Comparison of ENCODE assay signal across 29 cellular contexts in the genomic region with DNA sequence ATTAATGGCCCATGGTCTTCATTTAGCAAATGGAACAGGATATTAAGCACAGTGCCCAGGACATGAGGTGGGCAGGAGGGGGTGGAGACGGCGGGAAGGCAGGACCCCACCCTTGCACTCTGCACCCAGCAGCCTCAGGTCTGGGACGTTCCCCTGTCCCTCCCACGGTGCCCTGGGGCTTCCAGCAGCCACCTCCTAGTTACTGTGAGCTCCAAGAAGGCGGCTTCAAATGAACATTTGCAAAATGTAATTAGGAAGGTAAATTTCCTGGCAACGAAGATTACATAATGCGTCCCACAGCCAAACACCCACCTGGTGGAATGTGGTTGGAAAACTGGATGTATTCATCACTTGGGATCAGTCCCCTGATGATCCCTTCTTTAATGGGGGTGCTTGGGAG.
"Had no signal": no experiment of that assay in that cellular context is flagged by ENCODE, and none has a peak within 500 bp of the region (broad histone marks: within the 10 kb centered on the region; RNA-seq: fewer than 3 reads in every experiment).

No MANE protein-coding gene starts in this region.

- H3K4me3 ChIP-seq: adrenal gland, body of pancreas, colonic mucosa, esophagus squamous epithelium, gastroesophageal sphincter had no signal

- H3K27me3 ChIP-seq: body of pancreas, colonic mucosa had no signal

- ATAC-seq: activated CD4-positive, CD25-positive, alpha-beta regulatory T cell treated with anti-CD3 and anti-CD28 coated beads, Interleukin-2, amount 50 U/mL, for 24 hours; activated CD8-positive, alpha-beta memory T cell treated with anti-CD3 and anti-CD28 coated beads, Interleukin-2, amount 10 ng/mL, durations not matched to agents 7 days and 5 days; activated CD8-positive, alpha-beta T cell treated with anti-CD3 and anti-CD28 coated beads, Interleukin-2, amount 10 ng/mL, durations not matched to agents 7 days and 5 days; activated naive CD8-positive, alpha-beta T cell treated with anti-CD3 and anti-CD28 coated beads, Interleukin-2, amount 50 U/mL, for 24 hours; body of pancreas; gastroesophageal sphincter; T-helper 17 cell had no signal

- DNase-seq: activated B cell treated with CpG ODN at 0.5 μM for 24 hours; activated CD4-positive, alpha-beta memory T cell treated with anti-CD3 and anti-CD28 coated beads for 36 hours; activated CD4-positive, alpha-beta T cell treated with anti-CD3 and anti-CD28 coated beads, Interleukin-2, amount 10 ng/mL, durations not matched to agents 24 days and 14 days; activated CD8-positive, alpha-beta memory T cell treated with anti-CD3 and anti-CD28 coated beads, Interleukin-2, amount 10 ng/mL, durations not matched to agents 7 days and 5 days; activated CD8-positive, alpha-beta memory T cell treated with anti-CD3 and anti-CD28 coated beads, Interleukin-2, amount 50 U/mL, for 4 hours; activated CD8-positive, alpha-beta T cell treated with anti-CD3 and anti-CD28 coated beads, Interleukin-2, amount 10 ng/mL, durations not matched to agents 7 days and 5 days; activated effector memory CD4-positive, alpha-beta T cell treated with anti-CD3 and anti-CD28 coated beads, Interleukin-2, amount 50 U/mL, for 16 hours; activated naive CD4-positive, alpha-beta T cell treated with anti-CD3 and anti-CD28 coated beads for 36 hours; activated naive CD8-positive, alpha-beta T cell treated with anti-CD3 and anti-CD28 coated beads for 36 hours; activated naive CD8-positive, alpha-beta T cell treated with anti-CD3 and anti-CD28 coated beads, Interleukin-2, amount 50 U/mL, for 24 hours; activated T-cell treated with anti-CD3 and anti-CD28 coated beads, Interleukin-2, amount 50 U/mL, for 1 hour; activated T-cell treated with anti-CD3 and anti-CD28 coated beads, Interleukin-2, amount 50 U/mL, for 48 hours; adrenal gland; aorta; body of pancreas; central memory CD4-positive, alpha-beta T cell; cerebellar nuclear complex; colonic mucosa; effector CD8-positive, alpha-beta T cell; esophagus squamous epithelium; foreskin melanocyte; T-helper 17 cell; T1000; WERI-Rb-1 had no signal

- FAIRE-seq: endometrium, endothelial cell of umbilical vein had no signal

- H3K27ac ChIP-seq: adrenal gland, body of pancreas, colonic mucosa, epithelial cell of prostate, esophagus squamous epithelium, gastroesophageal sphincter had no signal

- H3K36me3 ChIP-seq: adrenal gland, colonic mucosa, esophagus squamous epithelium, gastroesophageal sphincter had no signal
